ENCODE assay signal across 26 cellular contexts in the genomic region with DNA sequence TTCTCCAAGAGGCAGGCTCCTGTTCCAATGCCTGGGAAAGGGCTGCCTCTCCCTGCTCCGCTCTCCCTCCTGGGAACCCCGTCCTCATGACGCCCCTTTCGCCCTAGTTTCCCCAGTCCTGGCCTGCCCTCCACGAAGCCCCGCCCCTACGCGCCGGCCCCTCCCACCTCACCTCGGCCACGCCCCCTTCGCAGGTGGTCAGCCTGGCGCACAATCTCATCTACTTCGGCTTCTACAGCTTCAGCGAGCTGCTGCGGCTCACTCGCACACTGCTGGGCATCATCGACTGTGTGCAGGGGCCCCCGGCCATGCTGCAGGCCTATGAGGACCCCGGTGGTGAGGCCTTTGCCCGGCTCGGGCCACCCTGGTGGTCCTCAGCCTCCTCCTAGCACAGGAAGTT.
"Had no signal": no experiment of that assay in that cellular context is flagged by ENCODE, and none has a peak within 500 bp of the region (broad histone marks: within the 10 kb centered on the region; RNA-seq: fewer than 3 reads in every experiment).

No MANE protein-coding gene starts in this region.

- H3K4me1 ChIP-seq: colonic mucosa, pancreas, psoas muscle, right atrium auricular region had no signal

- H3K36me3 Mint-ChIP-seq: natural killer cell had no signal

- ATAC-seq: activated T-cell treated with anti-CD3 and anti-CD28 coated beads, Interleukin-2, amount 50 U/mL, for 4 hours; effector memory CD8-positive, alpha-beta T cell; heart left ventricle; natural killer cell; pancreas; psoas muscle had no signal

- H3K27ac Mint-ChIP-seq: activated naive CD8-positive, alpha-beta T cell; activated T-helper 2 cell treated with anti-CD3 and anti-CD28 coated beads, Interferon-gamma antibody, Interleukin-2, Interleukin-4, amounts not matched to agents 10 μg/mL and 5 μg/mL and 100 μg/mL, durations not matched to agents 14 hours and 24 hours and 36 hours; natural killer cell had no signal

- H3K27me3 Mint-ChIP-seq: activated naive CD8-positive, alpha-beta T cell; effector memory CD8-positive, alpha-beta T cell had no signal

- FAIRE-seq: bronchial epithelial cell, pancreas, TTC549 had no signal

- H3K9me3 ChIP-seq: colonic mucosa, heart left ventricle, left ventricle myocardium inferior, pancreas, psoas muscle, right atrium auricular region, tibial artery had no signal

- H3K4me3 ChIP-seq: colonic mucosa, dorsolateral prefrontal cortex, heart left ventricle, left ventricle myocardium inferior, pancreas, psoas muscle, right atrium auricular region, tibial artery had no signal

- H3K27me3 ChIP-seq: colonic mucosa, heart left ventricle, pancreas, right atrium auricular region had no signal

- H3K4me1 Mint-ChIP-seq: natural killer cell had no signal

- DNase-seq: activated CD4-positive, alpha-beta T cell treated with anti-CD3 and anti-CD28 coated beads, Interleukin-2, amount 50 U/mL, for 4 hours; activated CD8-positive, alpha-beta memory T cell treated with anti-CD3 and anti-CD28 coated beads for 24 hours; activated CD8-positive, alpha-beta memory T cell treated with anti-CD3 and anti-CD28 coated beads, Interleukin-2, amount 50 U/mL, for 48 hours; activated naive CD4-positive, alpha-beta T cell; activated T-cell treated with anti-CD3 and anti-CD28 coated beads, Interleukin-2, amount 50 U/mL, for 4 hours; amniotic stem cell; colonic mucosa; dorsolateral prefrontal cortex; effector memory CD8-positive, alpha-beta T cell; heart left ventricle; left ventricle myocardium inferior; mammary epithelial cell; midbrain; natural killer cell; psoas muscle; stimulated activated CD4-positive, alpha-beta T cell treated with anti-CD3 and anti-CD28 coated beads, Interleukin-4, amount 100 ng/mL, for 24 hours; stimulated activated naive CD4-positive, alpha-beta T cell treated with Interleukin-2 at 50 U/mL for 16 hours; T-helper 1 cell; tibial artery; WERI-Rb-1 had no signal

- H3K9me3 Mint-ChIP-seq: activated T-cell treated with anti-CD3 and anti-CD28 coated beads, Interleukin-2, amount 50 U/mL, for 4 hours; activated T-helper 2 cell treated with anti-CD3 and anti-CD28 coated beads, Interferon-gamma antibody, Interleukin-2, Interleukin-4, amounts not matched to agents 10 μg/mL and 5 μg/mL and 100 μg/mL, durations not matched to agents 14 hours and 24 hours and 36 hours; effector memory CD8-positive, alpha-beta T cell; natural killer cell had no signal

- H3K27ac ChIP-seq: colonic mucosa, dorsolateral prefrontal cortex, heart left ventricle, left ventricle myocardium inferior, pancreas, psoas muscle, right atrium auricular region, tibial artery, WERI-Rb-1 had no signal

- H3K4me3 Mint-ChIP-seq: activated naive CD8-positive, alpha-beta T cell; activated T-cell treated with anti-CD3 and anti-CD28 coated beads, Interleukin-2, amount 50 U/mL, for 4 hours; effector memory CD8-positive, alpha-beta T cell; natural killer cell had no signal
